1 cellular context compared by ENCODE assay signal in genomic region chr9:99425124-99425523, GRCh38.
TF ChIP-seq lines count a peak whose summit lies in the region.

No MANE protein-coding gene starts in this region.

TF ChIP-seq in GM23338, 12 proteins besides CTCF, POLR2A, EP300 and RAD21 (continued from another document):
- TF ChIP-seq ZNF462 (CRISPR knock-in tag; IDR thresholded peaks at IDR 0.05) = no peak
- TF ChIP-seq, protein P1, sequence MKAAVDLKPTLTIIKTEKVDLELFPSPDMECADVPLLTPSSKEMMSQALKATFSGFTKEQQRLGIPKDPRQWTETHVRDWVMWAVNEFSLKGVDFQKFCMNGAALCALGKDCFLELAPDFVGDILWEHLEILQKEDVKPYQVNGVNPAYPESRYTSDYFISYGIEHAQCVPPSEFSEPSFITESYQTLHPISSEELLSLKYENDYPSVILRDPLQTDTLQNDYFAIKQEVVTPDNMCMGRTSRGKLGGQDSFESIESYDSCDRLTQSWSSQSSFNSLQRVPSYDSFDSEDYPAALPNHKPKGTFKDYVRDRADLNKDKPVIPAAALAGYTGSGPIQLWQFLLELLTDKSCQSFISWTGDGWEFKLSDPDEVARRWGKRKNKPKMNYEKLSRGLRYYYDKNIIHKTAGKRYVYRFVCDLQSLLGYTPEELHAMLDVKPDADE (IDR thresholded peaks at IDR 0.05) = no peak
- no peak for TF ChIP-seq EZH2 (IDR thresholded peaks at IDR 0.05; ENCODE audit: low read depth, unreplicated experiment)
- no peak for TF ChIP-seq CREB1 (CRISPR knock-in tag; IDR thresholded peaks at IDR 0.05; ENCODE audit: low read depth)
- TF ChIP-seq, protein P2, sequence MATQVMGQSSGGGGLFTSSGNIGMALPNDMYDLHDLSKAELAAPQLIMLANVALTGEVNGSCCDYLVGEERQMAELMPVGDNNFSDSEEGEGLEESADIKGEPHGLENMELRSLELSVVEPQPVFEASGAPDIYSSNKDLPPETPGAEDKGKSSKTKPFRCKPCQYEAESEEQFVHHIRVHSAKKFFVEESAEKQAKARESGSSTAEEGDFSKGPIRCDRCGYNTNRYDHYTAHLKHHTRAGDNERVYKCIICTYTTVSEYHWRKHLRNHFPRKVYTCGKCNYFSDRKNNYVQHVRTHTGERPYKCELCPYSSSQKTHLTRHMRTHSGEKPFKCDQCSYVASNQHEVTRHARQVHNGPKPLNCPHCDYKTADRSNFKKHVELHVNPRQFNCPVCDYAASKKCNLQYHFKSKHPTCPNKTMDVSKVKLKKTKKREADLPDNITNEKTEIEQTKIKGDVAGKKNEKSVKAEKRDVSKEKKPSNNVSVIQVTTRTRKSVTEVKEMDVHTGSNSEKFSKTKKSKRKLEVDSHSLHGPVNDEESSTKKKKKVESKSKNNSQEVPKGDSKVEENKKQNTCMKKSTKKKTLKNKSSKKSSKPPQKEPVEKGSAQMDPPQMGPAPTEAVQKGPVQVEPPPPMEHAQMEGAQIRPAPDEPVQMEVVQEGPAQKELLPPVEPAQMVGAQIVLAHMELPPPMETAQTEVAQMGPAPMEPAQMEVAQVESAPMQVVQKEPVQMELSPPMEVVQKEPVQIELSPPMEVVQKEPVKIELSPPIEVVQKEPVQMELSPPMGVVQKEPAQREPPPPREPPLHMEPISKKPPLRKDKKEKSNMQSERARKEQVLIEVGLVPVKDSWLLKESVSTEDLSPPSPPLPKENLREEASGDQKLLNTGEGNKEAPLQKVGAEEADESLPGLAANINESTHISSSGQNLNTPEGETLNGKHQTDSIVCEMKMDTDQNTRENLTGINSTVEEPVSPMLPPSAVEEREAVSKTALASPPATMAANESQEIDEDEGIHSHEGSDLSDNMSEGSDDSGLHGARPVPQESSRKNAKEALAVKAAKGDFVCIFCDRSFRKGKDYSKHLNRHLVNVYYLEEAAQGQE (IDR thresholded peaks at IDR 0.05; ENCODE audit: unreplicated experiment) = no peak
- TF ChIP-seq ZNF114 (CRISPR knock-in tag; IDR thresholded peaks at IDR 0.05) = no peak
- TF ChIP-seq EZH2phosphoT487 (IDR thresholded peaks at IDR 0.05; ENCODE audit: unreplicated experiment) = no peak
TF ChIP-seq in GM23338: peak in this region for 0.
